Comparison of ENCODE assay signal across 15 cellular contexts in the genomic region with DNA sequence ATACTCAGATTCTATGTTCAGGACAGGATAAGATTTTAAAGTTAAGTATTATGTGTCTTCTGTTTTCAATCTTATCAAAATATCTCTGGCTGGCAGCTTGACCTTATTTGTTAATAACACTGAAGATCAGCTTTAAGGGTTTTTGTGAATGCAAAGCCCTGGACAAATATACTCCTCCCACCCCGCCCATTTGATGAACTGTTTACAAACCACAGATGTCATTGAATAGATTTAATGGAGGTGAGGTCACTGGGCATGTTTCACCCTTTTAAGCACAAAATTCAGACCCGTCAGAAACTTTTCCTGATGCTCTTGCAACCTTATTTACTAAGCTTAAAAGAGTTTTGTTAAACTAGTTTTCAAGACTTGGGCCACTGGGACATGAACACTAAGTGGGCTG. TPM values are rescaled to one million over a fixed set of nuclear protein-coding genes. Genes with fewer than 3 reads are reported as not detected.
DNase-seq lines count a peak whose midpoint lies in the region; ATAC-seq and TF ChIP-seq lines count a peak whose summit lies in the region.
"Had no signal": no experiment of that assay in that cellular context is flagged by ENCODE, and none has a peak within 500 bp of the region (broad histone marks: within the 10 kb centered on the region; RNA-seq: fewer than 3 reads in every experiment).

No MANE protein-coding gene starts in this region.

- H3K27ac ChIP-seq in IMR-90 (ENCODE audit: insufficient read depth, low read length) (no peak overlapping the region), PC-3 (ENCODE audit: low read length) (peak overlapping the region; percentile 97), foreskin keratinocyte (peak overlapping the region; percentile 53), caudate nucleus (ENCODE audit: low read depth, low read length) (no peak overlapping the region)

- peaks cover 15% of the 10 kb centered on the region for H3F3A ChIP-seq in PC-3 (ENCODE audit: low read length, unreplicated experiment)

- TF ChIP-seq CTCF in IMR-90 (conservative IDR thresholded peaks at IDR 0.05; ENCODE audit: low read depth, low read length) (no peak), PC-3 (conservative IDR thresholded peaks at IDR 0.05; ENCODE audit: low read depth, low read length) (no peak), foreskin keratinocyte (conservative IDR thresholded peaks at IDR 0.05) (no peak)

- H3K56ac ChIP-seq in IMR-90 (ENCODE audit: extremely low read depth, insufficient read depth, low read length), result no peak overlapping the region

- H3K9me2 ChIP-seq in PC-3 (replicated peaks; ENCODE audit: low read length), result no peaks in the 10 kb centered on the region

- no peak overlapping the region for H3K4ac ChIP-seq in IMR-90 (ENCODE audit: low read depth, low read length)

- TF ChIP-seq RAD21 in IMR-90 (IDR thresholded peaks at IDR 0.05; ENCODE audit: low read length), result no peak

- POLR2A ChIA-PET in IMR-90 (lab: Charles Lee; ENCODE audit: unreplicated experiment), result no interaction called here
- POLR2A ChIA-PET in PC-3 (lab: Charles Lee; ENCODE audit: unreplicated experiment), result interaction anchor here (0.8 to 1.7 kb wide), 3 partner anchors 10 to 138 kb away, joined by 3 to 6 read pairs (median 4); partner anchors contain the start of genes CXCL1 and CXCL8

- no peak overlapping the region for H4K91ac ChIP-seq in IMR-90 (ENCODE audit: insufficient read depth, low read depth, low read length)

- no peaks in the 10 kb centered on the region for H3K27me3 ChIP-seq in IMR-90 (ENCODE audit: control insufficient read depth, insufficient read depth, low read length)
- H3K27me3 ChIP-seq in PC-3 (ENCODE audit: low read length), result no peaks in the 10 kb centered on the region
- no peaks in the 10 kb centered on the region for H3K27me3 ChIP-seq in foreskin keratinocyte

- TF ChIP-seq POLR2A in IMR-90 (IDR thresholded peaks at IDR 0.05; ENCODE audit: low read depth, low read length), result no peak

- no peak overlapping the region for H2BK120ac ChIP-seq in IMR-90 (ENCODE audit: low read depth, low read length)

- no peaks in the 10 kb centered on the region for H3K79me2 ChIP-seq in PC-3 (ENCODE audit: low read length)

- H3K9me3 ChIP-seq in IMR-90 (ENCODE audit: control insufficient read depth, insufficient read depth, low read length), result no peaks in the 10 kb centered on the region
- no peaks in the 10 kb centered on the region for H3K9me3 ChIP-seq in PC-3 (ENCODE audit: low read length)

- dilution Hi-C loops in IMR-90 (cut with HindIII; ENCODE audit: low sequenced_read_pairs, unreplicated experiment), result no loop called here

- intact Hi-C loops in IMR-90 (cut with micrococcal nuclease), result no loop called here
- intact Hi-C loops in PC-3 (cut with micrococcal nuclease), result loop anchor here (10.0 kb wide), 1 partner anchor 375 kb away; no protein-coding TSS in a partner anchor

- no peak overlapping the region for H4K8ac ChIP-seq in IMR-90 (ENCODE audit: low read depth in 2 of 2, low read length in 2 of 2)

- no peaks in the 10 kb centered on the region for H3K79me1 ChIP-seq in IMR-90 (ENCODE audit: low read depth in 1 of 2, low read length in 2 of 2)

- WGBS in IMR-90 (ENCODE audit: extremely low coverage in 2 of 2, insufficient read length in 1 of 2), 2 experiments, result no CpG with 5 or more reads among the region's 2 CpGs

- in situ Hi-C loops in IMR-90 (cut with MboI; ENCODE audit: low sequenced_read_pairs), result no loop called here

- no peaks in the 10 kb centered on the region for H3K36me3 ChIP-seq in IMR-90 (ENCODE audit: control insufficient read depth, insufficient read depth, low read length)
- no peaks in the 10 kb centered on the region for H3K36me3 ChIP-seq in PC-3 (ENCODE audit: low read depth, low read length)

- H2BK15ac ChIP-seq in IMR-90 (ENCODE audit: low read depth, low read length), result peak overlapping the region; percentile 19; the same call in 1 of the 3 replicates

- no peak overlapping the region for H2AK9ac ChIP-seq in IMR-90 (replicated peaks; ENCODE audit: low read depth, low read length, poor library complexity)

- H3K9ac ChIP-seq in IMR-90 (ENCODE audit: low read depth, low read length) (no peak overlapping the region), PC-3 (ENCODE audit: low read length) (peak overlapping the region; percentile 79)

- CTCF ChIA-PET in IMR-90 (lab: Yijun Ruan, JAX) (interaction anchor here (0.6 to 1.4 kb wide), 8 partner anchors 18 to 307 kb away, joined by 3 to 5 read pairs (median 4); no protein-coding TSS in a partner anchor), PC-3 (lab: Charles Lee) (interaction anchor here (1.3 to 2.0 kb wide), 3 partner anchors 47 to 134 kb away, joined by 4 to 9 read pairs (median 7); no protein-coding TSS in a partner anchor)

- peak overlapping the region; percentile 24; the same call in 1 of the 2 replicates for H3K14ac ChIP-seq in IMR-90 (replicated peaks; ENCODE audit: low read depth, low read length)

- peaks cover 4% of the 10 kb centered on the region; the same call in 1 of the 2 replicates for H3K9me1 ChIP-seq in IMR-90 (ENCODE audit: insufficient read depth, low read length)

- H3K4me1 ChIP-seq in IMR-90 (ENCODE audit: control insufficient read depth, insufficient read depth, low read length) (peaks cover 12% of the 10 kb centered on the region), PC-3 (ENCODE audit: insufficient read depth, low read length) (peaks cover 78% of the 10 kb centered on the region), foreskin keratinocyte (peaks cover 22% of the 10 kb centered on the region)

- no peak overlapping the region for H3K18ac ChIP-seq in IMR-90 (ENCODE audit: low read depth, low read length)

- no TSS peak for BruUV-seq in IMR-90 (replicated peaks; lab: Mats Ljungman, UMichigan)
- BruUV-seq in PC-3 (replicated peaks; lab: Mats Ljungman, UMichigan), result no TSS peak

- DNase-seq in DMS53 (lab: John Stamatoyannopoulos, UW) (peak; percentile 91), IMR-90 (no peak), PC-3 (peak; percentile 89), foreskin keratinocyte (no peak), NCI-H524 (lab: John Stamatoyannopoulos, UW) (no peak), caudate nucleus (lab: John Stamatoyannopoulos, UW) (no peak), HK-2 (ENCODE audit: unreplicated experiment) (no peak), DMS 273 (lab: John Stamatoyannopoulos, UW; ENCODE audit: unreplicated experiment) (no peak)
- DNase-seq: activated CD4-positive, alpha-beta T cell treated with anti-CD3 and anti-CD28 coated beads, Interleukin-2, amount 50 U/mL, for 1 hour; activated naive CD8-positive, alpha-beta T cell treated with anti-CD3 and anti-CD28 coated beads, Interleukin-2, amount 10 ng/mL, durations not matched to agents 7 days and 5 days; activated T-cell treated with anti-CD3 and anti-CD28 coated beads, Interleukin-2, amount 50 U/mL, for 1 hour; CD4-positive, alpha-beta T cell; immature natural killer cell; NCI-H1048 had no signal

- H2AFZ ChIP-seq in IMR-90 (replicated peaks; ENCODE audit: low read length, poor library complexity), result no peak overlapping the region
- H2AFZ ChIP-seq in PC-3 (ENCODE audit: low read length), result no peak overlapping the region

- ATAC-seq in IMR-90 (ENCODE audit: low read depth) (no peak), PC-3 (peak; percentile 45), foreskin keratinocyte (no peak)

- no peak overlapping the region for H3K23ac ChIP-seq in IMR-90 (ENCODE audit: low read depth, low read length)

- H4K5ac ChIP-seq in IMR-90 (ENCODE audit: low read depth, low read length), result no peak overlapping the region

- H2BK5ac ChIP-seq in IMR-90 (ENCODE audit: low read depth, low read length, poor library complexity, severe bottlenecking), result no peak overlapping the region

- H3K4me2 ChIP-seq in IMR-90 (ENCODE audit: low read depth, low read length), result no peak overlapping the region
- H3K4me2 ChIP-seq in PC-3 (ENCODE audit: low read length), result peak overlapping the region; percentile 62

- H2AK5ac ChIP-seq in IMR-90 (ENCODE audit: low read depth, low read length), result peak overlapping the region; percentile 72

- H3K4me3 ChIP-seq in IMR-90 (ENCODE audit: insufficient read depth, low read depth, low read length), result no peak overlapping the region
- H3K4me3 ChIP-seq in PC-3 (ENCODE audit: low read length), result no peak overlapping the region

- no peak overlapping the region for H2BK20ac ChIP-seq in IMR-90 (ENCODE audit: low read depth, low read length)

- H4K20me1 ChIP-seq in IMR-90 (ENCODE audit: insufficient read depth, low read length) (no peaks in the 10 kb centered on the region), PC-3 (ENCODE audit: low read length) (no peaks in the 10 kb centered on the region)

TF ChIP-seq in IMR-90, 13 proteins besides CTCF, POLR2A, EP300 and RAD21:
- TF ChIP-seq RCOR1 (IDR thresholded peaks at IDR 0.05; ENCODE audit: insufficient replicate concordance, low read length), result no peak
- no peak for TF ChIP-seq BHLHE40 (IDR thresholded peaks at IDR 0.05; ENCODE audit: low read depth, low read length)
- TF ChIP-seq CEBPB (IDR thresholded peaks at IDR 0.05; ENCODE audit: low read depth, low read length), result no peak
- TF ChIP-seq CHD1 (IDR thresholded peaks at IDR 0.05; ENCODE audit: low read depth, low read length), result no peak
- TF ChIP-seq SMC3 (IDR thresholded peaks at IDR 0.05; ENCODE audit: low read depth, low read length), result no peak
- TF ChIP-seq MXI1 (IDR thresholded peaks at IDR 0.05; ENCODE audit: borderline replicate concordance, low read depth, low read length), result no peak
- TF ChIP-seq, protein P1, sequence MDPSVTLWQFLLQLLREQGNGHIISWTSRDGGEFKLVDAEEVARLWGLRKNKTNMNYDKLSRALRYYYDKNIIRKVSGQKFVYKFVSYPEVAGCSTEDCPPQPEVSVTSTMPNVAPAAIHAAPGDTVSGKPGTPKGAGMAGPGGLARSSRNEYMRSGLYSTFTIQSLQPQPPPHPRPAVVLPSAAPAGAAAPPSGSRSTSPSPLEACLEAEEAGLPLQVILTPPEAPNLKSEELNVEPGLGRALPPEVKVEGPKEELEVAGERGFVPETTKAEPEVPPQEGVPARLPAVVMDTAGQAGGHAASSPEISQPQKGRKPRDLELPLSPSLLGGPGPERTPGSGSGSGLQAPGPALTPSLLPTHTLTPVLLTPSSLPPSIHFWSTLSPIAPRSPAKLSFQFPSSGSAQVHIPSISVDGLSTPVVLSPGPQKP (IDR thresholded peaks at IDR 0.05; ENCODE audit: borderline replicate concordance, low read depth, low read length), result no peak
- no peak for TF ChIP-seq MAFK (IDR thresholded peaks at IDR 0.05; ENCODE audit: low read depth, low read length)
- no peak for TF ChIP-seq FOS (IDR thresholded peaks at IDR 0.05; ENCODE audit: low read depth, low read length)
- TF ChIP-seq RFX5 (IDR thresholded peaks at IDR 0.05; ENCODE audit: low read depth, low read length), result no peak
TF ChIP-seq in IMR-90: peak in this region for 0.

RNA-seq across cellular contexts. Expression of gene CXCL8, which starts 10.1 kb away (rescaled TPM):
- 2.7 and 3.3 TPM in 2 replicates for total RNA-seq in IMR-90 (2012; rRNA removed)
- 2.2 and 3.0 TPM in 2 replicates for polyA plus RNA-seq in IMR-90 (2012; rRNA removed)
- polyA plus RNA-seq in IMR-90 (2012; cell fraction: cytosol; rRNA removed), result 0.67 and 2.0 TPM in 2 replicates
- polyA plus RNA-seq in IMR-90 (2012; cell fraction: nucleus; rRNA removed; ENCODE audit: low replicate concordance), result 0.67 and 14.4 TPM in 2 replicates
- 360 and 477 TPM in 2 replicates for total RNA-seq in PC-3 (2014; rRNA removed)
- 2.5 and 2.9 TPM in 2 replicates for total RNA-seq in foreskin keratinocyte
- polyA plus RNA-seq in foreskin keratinocyte, result 1.0 and 1.5 TPM in 2 replicates
- total RNA-seq: Right ventricle myocardium superior had no signal

Comparison
In these comparisons a context has a peak if more than half of its experiments do, and no peak if none do; other contexts are left out.
1. DNase-seq: peak in DMS53 (single experiment) and PC-3 (single experiment); none in IMR-90 (single experiment), foreskin keratinocyte (0 of 2), NCI-H524 (0 of 2), caudate nucleus (0 of 61), HK-2 (single experiment) and DMS 273 (single experiment).
2. H3K27ac ChIP-seq: peak in PC-3 (single experiment) and foreskin keratinocyte (single experiment); none in IMR-90 (single experiment) and caudate nucleus (single experiment).
3. RNA of gene CXCL8, which starts 10.1 kb away (total RNA-seq): 360 to 477 TPM in PC-3; 2.5 to 2.9 TPM in foreskin keratinocyte and 2.7 to 3.3 TPM in IMR-90; every median in the first group is over 10 times any median in the second.